ENCODE assay signal across 8 cellular contexts in genomic region chr1:42847111-42847580, GRCh38. TPM values are rescaled to one million over a fixed set of nuclear protein-coding genes. Genes with fewer than 3 reads are reported as not detected.
DNase-seq lines count a peak whose midpoint lies in the region; ATAC-seq and TF ChIP-seq lines count a peak whose summit lies in the region.

No MANE protein-coding gene starts in this region.

- H3K4me1 ChIP-seq in right cardiac atrium (ENCODE audit: control insufficient read depth, insufficient read depth, low read length) = no peaks in the 10 kb centered on the region

- peaks cover 31% of the 10 kb centered on the region for H3K36me3 Mint-ChIP-seq in stimulated activated memory B cell treated with anti-CD40 and anti-IgM and Interleukin-4, amounts not matched to agents 10 μg/mL and 1 μg/mL and 100 μg/mL, for 72 hours

- H3K4me3 ChIP-seq in WI38 (ENCODE audit: low read depth, low read length) (peak overlapping the region; percentile 79), right cardiac atrium (ENCODE audit: low read length) (peak overlapping the region; percentile 61)

- H3K27me3 ChIP-seq in right cardiac atrium (ENCODE audit: control insufficient read depth, insufficient read depth) = no peaks in the 10 kb centered on the region

- H3K4me1 Mint-ChIP-seq in stimulated activated memory B cell treated with anti-CD40 and anti-IgM and Interleukin-4, amounts not matched to agents 10 μg/mL and 1 μg/mL and 100 μg/mL, for 72 hours = peaks cover 20% of the 10 kb centered on the region

- H3K27ac ChIP-seq in right cardiac atrium (ENCODE audit: low read length) = no peak overlapping the region

- intact Hi-C loops in right cardiac atrium (cut with DNase I) = no loop called here

- H3K9me3 Mint-ChIP-seq in stimulated activated memory B cell treated with anti-CD40 and anti-IgM and Interleukin-4, amounts not matched to agents 10 μg/mL and 1 μg/mL and 100 μg/mL, for 72 hours = peaks cover 3% of the 10 kb centered on the region

- ATAC-seq in right cardiac atrium = no peak
- ATAC-seq in stimulated activated memory B cell treated with anti-CD40 and anti-IgM and Interleukin-4, amounts not matched to agents 10 μg/mL and 1 μg/mL and 100 μg/mL, for 72 hours = no peak

- WGBS in right cardiac atrium = 13% methylated on average over 6 of the region's 6 CpGs

- peak; percentile 5 for DNase-seq in NCI-H146 treated with DMSO at 0.1 percent for 48 hours (lab: John Stamatoyannopoulos, UW; ENCODE audit: unreplicated experiment)
- no peak for DNase-seq in NCI-H146 (lab: John Stamatoyannopoulos, UW)
- no peak for DNase-seq in right cardiac atrium
- no peak for DNase-seq in stimulated activated naive CD4-positive, alpha-beta T cell treated with Interleukin-2 at 50 U/mL for 16 hours (lab: John Stamatoyannopoulos, UW)
- no peak for DNase-seq in NCI-H1436 treated with DMSO at 0.1 percent for 48 hours (lab: John Stamatoyannopoulos, UW)
- DNase-seq in DMS114 treated with DMSO at 0.1 percent for 48 hours (lab: John Stamatoyannopoulos, UW; ENCODE audit: unreplicated experiment) = no peak

- H3K4me3 Mint-ChIP-seq in stimulated activated memory B cell treated with anti-CD40 and anti-IgM and Interleukin-4, amounts not matched to agents 10 μg/mL and 1 μg/mL and 100 μg/mL, for 72 hours = peak overlapping the region; percentile 86

- H3K9me3 ChIP-seq in right cardiac atrium (ENCODE audit: control insufficient read depth, low read length) = no peaks in the 10 kb centered on the region

- no peaks in the 10 kb centered on the region for H3K27me3 Mint-ChIP-seq in stimulated activated memory B cell treated with anti-CD40 and anti-IgM and Interleukin-4, amounts not matched to agents 10 μg/mL and 1 μg/mL and 100 μg/mL, for 72 hours

- H3K27ac Mint-ChIP-seq in stimulated activated memory B cell treated with anti-CD40 and anti-IgM and Interleukin-4, amounts not matched to agents 10 μg/mL and 1 μg/mL and 100 μg/mL, for 72 hours = peak overlapping the region; percentile 65

- TF ChIP-seq CTCF in WI38 (IDR thresholded peaks at IDR 0.05; ENCODE audit: low read depth, low read length) = no peak

RNA-seq across cellular contexts. Expression of gene ZNF691, which starts 0.7 kb away (rescaled TPM):
- total RNA-seq in right cardiac atrium = 10 to 100 TPM in 1 of 4 donors, 1 to 10 TPM in 3; 5.5 to 10.3 (median 9.1) TPM
- 7.7 TPM for polyA plus RNA-seq in right cardiac atrium

RNA-seq across cellular contexts. Expression of gene SVBP, which starts 29.9 kb away (rescaled TPM):
- 10 to 100 TPM; 12.7 to 17.5 (median 13.6) TPM for total RNA-seq in right cardiac atrium
- 28.9 TPM for polyA plus RNA-seq in right cardiac atrium

RNA-seq across cellular contexts. Expression of gene ERMAP, which starts 30.2 kb away (rescaled TPM):
- total RNA-seq in right cardiac atrium = 1 to 10 TPM; 3.4 to 6.8 (median 5.7) TPM
- 2.2 TPM for polyA plus RNA-seq in right cardiac atrium
